In the genomic region with DNA sequence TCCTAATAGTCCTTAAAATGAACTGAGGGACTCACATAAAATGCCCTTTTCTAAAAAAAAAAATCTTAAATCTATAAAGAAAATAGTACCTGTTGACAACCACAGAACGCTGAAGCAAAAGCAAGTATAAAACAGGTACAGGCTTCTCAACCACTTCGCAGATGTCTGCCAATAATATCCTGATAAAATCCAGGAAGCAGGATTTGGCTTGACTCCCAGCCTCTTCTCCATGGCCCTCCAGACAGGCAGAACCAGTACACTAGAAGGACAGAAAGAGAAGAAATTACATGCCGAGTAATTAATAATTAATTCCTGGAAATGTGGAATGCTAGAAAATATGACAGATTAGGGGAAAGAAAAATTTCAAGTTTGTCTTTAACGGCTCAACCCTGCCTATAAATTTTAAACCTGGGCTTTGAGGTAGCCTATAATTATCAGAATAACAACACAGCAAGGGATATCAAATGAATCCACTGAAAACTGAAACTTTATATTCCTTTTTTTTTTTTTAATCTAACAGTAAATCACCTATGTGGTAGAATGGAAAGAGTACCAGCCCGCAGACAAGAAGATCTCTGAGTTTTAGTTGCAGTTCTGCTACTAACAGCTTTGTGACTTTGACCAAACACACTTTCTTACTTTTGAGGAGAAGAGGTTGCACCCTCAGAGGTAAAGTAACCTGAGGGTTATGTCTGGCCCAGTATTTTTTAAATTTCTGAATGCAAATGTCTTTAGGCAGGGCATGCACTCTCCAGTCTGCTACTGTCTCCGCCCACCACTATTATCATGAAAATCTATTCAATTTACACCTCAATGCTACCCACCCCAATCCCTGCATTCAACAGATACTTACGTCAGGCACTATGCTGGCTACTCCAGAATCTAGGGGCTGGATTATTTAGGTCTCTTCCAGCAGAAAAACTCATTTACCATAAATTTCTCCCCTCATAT, we compare ENCODE assay signal across 13 cellular contexts. TPM values are rescaled to one million over a fixed set of nuclear protein-coding genes. Genes with fewer than 3 reads are reported as not detected.
A peak's percentile ranks its signal among the peaks of the same experiment; 100 is the strongest.
DNase-seq lines count a peak whose midpoint lies in the region; ATAC-seq, FAIRE-seq and TF ChIP-seq lines count a peak whose summit lies in the region.
"Had no signal": no experiment of that assay in that cellular context is flagged by ENCODE, and none has a peak within 500 bp of the region (broad histone marks: within the 10 kb centered on the region; RNA-seq: fewer than 3 reads in every experiment).

No MANE protein-coding gene starts in this region.

- no peak for TF ChIP-seq EP300 in A549 (IDR thresholded peaks at IDR 0.05)

- H3K9ac ChIP-seq in keratinocyte (ENCODE audit: control insufficient read depth, extremely low read depth, insufficient read depth, low read length): peak overlapping the region; percentile 42

- ATAC-seq in A549: no peak
- no peak for ATAC-seq in naive thymus-derived CD4-positive, alpha-beta T cell

- DNase-seq in A549 (ENCODE audit: low read depth in 1 of 2, low spot score in 1 of 2) (no peak), HAP-1 (ENCODE audit: low spot score in 2 of 2) (peak; percentile 75 to 98), keratinocyte (ENCODE audit: low read depth, low spot score) (no peak), WERI-Rb-1 (no peak)
- no peak for DNase-seq in activated T-helper 1 cell treated with anti-CD3 and anti-CD28 coated beads, Interleukin-12 subunit alpha, Interleukin-12 subunit beta, Interleukin-2, Interleukin-4 antibody, amounts not matched to agents 30 ng/mL and 10 ng/mL and 1 ng/mL, durations not matched to agents 14 hours and 24 hours and 36 hours (ENCODE audit: low spot score)
- DNase-seq in effector CD8-positive, alpha-beta T cell (lab: John Stamatoyannopoulos, UW): no peak
- DNase-seq in stimulated activated naive CD4-positive, alpha-beta T cell (lab: John Stamatoyannopoulos, UW): no peak
- DNase-seq in naive thymus-derived CD4-positive, alpha-beta T cell: no peak
- DNase-seq: activated CD4-positive, alpha-beta T cell treated with anti-CD3 and anti-CD28 coated beads for 1 hour; ovary had no signal

- no peaks in the 10 kb centered on the region for H3K9me3 Mint-ChIP-seq in activated T-helper 1 cell treated with anti-CD3 and anti-CD28 coated beads, Interleukin-12 subunit alpha, Interleukin-12 subunit beta, Interleukin-2, Interleukin-4 antibody, amounts not matched to agents 30 ng/mL and 10 ng/mL and 1 ng/mL, durations not matched to agents 14 hours and 24 hours and 36 hours
- no peaks in the 10 kb centered on the region for H3K9me3 Mint-ChIP-seq in naive thymus-derived CD4-positive, alpha-beta T cell

- H3K27ac ChIP-seq in A549 (no peak overlapping the region), keratinocyte (ENCODE audit: control insufficient read depth, insufficient read depth, low read length) (peak overlapping the region; percentile 85), WERI-Rb-1 (no peak overlapping the region)
- H3K27ac ChIP-seq in naive thymus-derived CD4-positive, alpha-beta T cell (ENCODE audit: low read depth, low read length): no peak overlapping the region
- H3K27ac ChIP-seq: BLaER1 treated with 17β-estradiol and CSF1 and Interleukin-3, amounts not matched to agents 10 nM and 100 nM; ovary had no signal

- H3K36me3 ChIP-seq in HAP-1 (replicated peaks) (peaks cover 28% of the 10 kb centered on the region), keratinocyte (ENCODE audit: control insufficient read depth in 2 of 2, extremely low read depth in 1 of 2, insufficient read depth in 2 of 2, low read length in 2 of 2) (peaks cover 13% of the 10 kb centered on the region in 2 experiments), WERI-Rb-1 (peaks cover 41% of the 10 kb centered on the region)
- peaks cover 0 to 34% (median 0%) of the 10 kb centered on the region in 3 experiments for H3K36me3 ChIP-seq in naive thymus-derived CD4-positive, alpha-beta T cell (ENCODE audit: control insufficient read depth in 2 of 3, insufficient read depth in 3 of 3, low read length in 3 of 3)
- H3K36me3 ChIP-seq: ovary had no signal

- H3K4me1 Mint-ChIP-seq in activated T-helper 1 cell treated with anti-CD3 and anti-CD28 coated beads, Interleukin-12 subunit alpha, Interleukin-12 subunit beta, Interleukin-2, Interleukin-4 antibody, amounts not matched to agents 30 ng/mL and 10 ng/mL and 1 ng/mL, durations not matched to agents 14 hours and 24 hours and 36 hours (ENCODE audit: low read depth): peaks cover 55% of the 10 kb centered on the region
- H3K4me1 Mint-ChIP-seq in naive thymus-derived CD4-positive, alpha-beta T cell: peaks cover 32 to 70% (median 54%) of the 10 kb centered on the region in 7 donors

- CTCF ChIA-PET in A549 (lab: Yijun Ruan, JAX): interaction anchor here (2.4 kb wide), 1 partner anchor 11 kb away, joined by 16 read pairs; no protein-coding TSS in a partner anchor
- CTCF ChIA-PET in naive thymus-derived CD4-positive, alpha-beta T cell (lab: Charles Lee): no interaction called here

- no peak overlapping the region for H3K4me3 ChIP-seq in A549
- H3K4me3 ChIP-seq in HAP-1: peak overlapping the region; percentile 98
- peak overlapping the region in 1 of 3 experiments; percentile 36 for H3K4me3 ChIP-seq in keratinocyte (ENCODE audit: control insufficient read depth in 2 of 3, extremely low read depth in 1 of 3, insufficient read depth in 2 of 3, low read depth in 1 of 3, low read length in 3 of 3)
- no peak overlapping the region for H3K4me3 ChIP-seq in WERI-Rb-1 (ENCODE audit: low read depth, low read length)
- no peak overlapping the region for H3K4me3 ChIP-seq in naive thymus-derived CD4-positive, alpha-beta T cell (ENCODE audit: low read length)
- H3K4me3 ChIP-seq: BLaER1 treated with 17β-estradiol and CSF1 and Interleukin-3, amounts not matched to agents 10 nM and 100 nM; ovary had no signal

- H3K27me3 ChIP-seq in HAP-1 (ENCODE audit: low read depth) (no peaks in the 10 kb centered on the region), keratinocyte (ENCODE audit: control insufficient read depth, extremely low read depth, insufficient read depth, low read length) (no peaks in the 10 kb centered on the region), WERI-Rb-1 (ENCODE audit: insufficient read depth, low read depth, severe bottlenecking) (no peaks in the 10 kb centered on the region)
- no peaks in the 10 kb centered on the region for H3K27me3 ChIP-seq in naive thymus-derived CD4-positive, alpha-beta T cell (ENCODE audit: control insufficient read depth in 2 of 2, insufficient read depth in 2 of 2, low read length in 2 of 2)
- H3K27me3 ChIP-seq: BLaER1 treated with 17β-estradiol and CSF1 and Interleukin-3, amounts not matched to agents 10 nM and 100 nM; ovary had no signal

- no peak for TF ChIP-seq RAD21 in A549 (conservative IDR thresholded peaks at IDR 0.05 in 1 of 2, IDR thresholded peaks at IDR 0.05 in 1 of 2)

- H3K4me1 ChIP-seq in A549: peaks cover 32% of the 10 kb centered on the region; the same call in 2 of the 3 replicates
- peaks cover 31% of the 10 kb centered on the region for H3K4me1 ChIP-seq in HAP-1
- H3K4me1 ChIP-seq in keratinocyte (ENCODE audit: control insufficient read depth, extremely low read depth, insufficient read depth, low read length): peaks cover 41% of the 10 kb centered on the region
- H3K4me1 ChIP-seq in naive thymus-derived CD4-positive, alpha-beta T cell (ENCODE audit: control insufficient read depth in 2 of 2, insufficient read depth in 2 of 2, low read length in 2 of 2): peaks cover 16 to 19% of the 10 kb centered on the region in 2 donors

- H3K79me2 ChIP-seq in keratinocyte (ENCODE audit: control insufficient read depth, insufficient read depth, low read length): peaks cover 6% of the 10 kb centered on the region

- TF ChIP-seq CTCF in A549 (IDR thresholded peaks at IDR 0.05) (no peak), keratinocyte (optimal IDR thresholded peaks at IDR 0.05 in 1 of 3, IDR thresholded peaks at IDR 0.05 in 1 of 3, conservative IDR thresholded peaks at IDR 0.05 in 1 of 3; ENCODE audit: extremely low read depth in 1 of 3, insufficient read depth in 2 of 3, low read length in 3 of 3) (no peak), WERI-Rb-1 (IDR thresholded peaks at IDR 0.05; ENCODE audit: low read depth, low read length) (no peak)

- dilution Hi-C loops in keratinocyte (cut with MboI; ENCODE audit: extremely low pct_ligation_motif_present, low sequenced_read_pairs): no loop called here

- H4K20me1 ChIP-seq in keratinocyte (ENCODE audit: control insufficient read depth, extremely low read depth, insufficient read depth, low read length): peaks cover 2% of the 10 kb centered on the region

- POLR2A ChIA-PET in A549 (lab: Yijun Ruan, JAX): no interaction called here
- POLR2A ChIA-PET in naive thymus-derived CD4-positive, alpha-beta T cell (lab: Charles Lee): no interaction called here

- 85% methylated on average over 7 of the region's 7 CpGs for WGBS in A549 (ENCODE audit: missing lambda C conversion rate)

- intact Hi-C loops in activated T-helper 1 cell treated with anti-CD3 and anti-CD28 coated beads, Interleukin-12 subunit alpha, Interleukin-12 subunit beta, Interleukin-2, Interleukin-4 antibody, amounts not matched to agents 30 ng/mL and 10 ng/mL and 1 ng/mL, durations not matched to agents 14 hours and 24 hours and 36 hours (cut with micrococcal nuclease): loop anchor here (5.0 to 10.0 kb wide), 3 partner anchors 88 to 700 kb away; a partner anchor contains a TSS
- intact Hi-C loops in naive thymus-derived CD4-positive, alpha-beta T cell (cut with micrococcal nuclease): loop anchor here in 1 of 2 donors (5.0 kb wide), 1 partner anchor 533 kb away; a partner anchor contains a TSS

- H3K27ac Mint-ChIP-seq in activated T-helper 1 cell treated with anti-CD3 and anti-CD28 coated beads, Interleukin-12 subunit alpha, Interleukin-12 subunit beta, Interleukin-2, Interleukin-4 antibody, amounts not matched to agents 30 ng/mL and 10 ng/mL and 1 ng/mL, durations not matched to agents 14 hours and 24 hours and 36 hours: no peak overlapping the region
- peak overlapping the region in 4 of 9 donors; percentile 5 to 62 (median 36) for H3K27ac Mint-ChIP-seq in naive thymus-derived CD4-positive, alpha-beta T cell

- no peak overlapping the region for H2AFZ ChIP-seq in keratinocyte (ENCODE audit: control insufficient read depth, low read length)

- in situ Hi-C loops in HAP-1 (cut with MboI; ENCODE audit: low sequenced_read_pairs): no loop called here

- H3K4me2 ChIP-seq in A549 (peak overlapping the region; percentile 89; the same call in 1 of the 3 replicates), keratinocyte (ENCODE audit: control insufficient read depth, extremely low read depth, insufficient read depth, low read depth, low read length) (peak overlapping the region; percentile 96)

- FAIRE-seq in A549 (lab: Jason Lieb, UNC) (no peak), keratinocyte (lab: Jason Lieb, UNC) (peak; percentile 63)

- no peaks in the 10 kb centered on the region for H3K27me3 Mint-ChIP-seq in activated T-helper 1 cell treated with anti-CD3 and anti-CD28 coated beads, Interleukin-12 subunit alpha, Interleukin-12 subunit beta, Interleukin-2, Interleukin-4 antibody, amounts not matched to agents 30 ng/mL and 10 ng/mL and 1 ng/mL, durations not matched to agents 14 hours and 24 hours and 36 hours (ENCODE audit: insufficient read depth)
- no peaks in the 10 kb centered on the region for H3K27me3 Mint-ChIP-seq in naive thymus-derived CD4-positive, alpha-beta T cell

- H3K36me3 Mint-ChIP-seq in activated T-helper 1 cell treated with anti-CD3 and anti-CD28 coated beads, Interleukin-12 subunit alpha, Interleukin-12 subunit beta, Interleukin-2, Interleukin-4 antibody, amounts not matched to agents 30 ng/mL and 10 ng/mL and 1 ng/mL, durations not matched to agents 14 hours and 24 hours and 36 hours (ENCODE audit: low read depth): peaks cover 31% of the 10 kb centered on the region
- peaks cover 0 to 19% (median 18%) of the 10 kb centered on the region in 5 donors for H3K36me3 Mint-ChIP-seq in naive thymus-derived CD4-positive, alpha-beta T cell

- H3K9me3 ChIP-seq in A549: no peaks in the 10 kb centered on the region
- no peaks in the 10 kb centered on the region for H3K9me3 ChIP-seq in HAP-1
- H3K9me3 ChIP-seq in keratinocyte (ENCODE audit: control insufficient read depth, low read depth, low read length): no peaks in the 10 kb centered on the region
- H3K9me3 ChIP-seq in WERI-Rb-1 (ENCODE audit: severe bottlenecking): no peaks in the 10 kb centered on the region
- H3K9me3 ChIP-seq in naive thymus-derived CD4-positive, alpha-beta T cell (ENCODE audit: control insufficient read depth in 2 of 3, low read length in 3 of 3): no peaks in the 10 kb centered on the region
- H3K9me3 ChIP-seq: BLaER1 treated with 17β-estradiol and CSF1 and Interleukin-3, amounts not matched to agents 10 nM and 100 nM; ovary had no signal

- no peak for TF ChIP-seq POLR2A in A549 (IDR thresholded peaks at IDR 0.05; ENCODE audit: low read length)

- peak overlapping the region; percentile 98 for H3K4me3 Mint-ChIP-seq in activated T-helper 1 cell treated with anti-CD3 and anti-CD28 coated beads, Interleukin-12 subunit alpha, Interleukin-12 subunit beta, Interleukin-2, Interleukin-4 antibody, amounts not matched to agents 30 ng/mL and 10 ng/mL and 1 ng/mL, durations not matched to agents 14 hours and 24 hours and 36 hours
- H3K4me3 Mint-ChIP-seq in naive thymus-derived CD4-positive, alpha-beta T cell: peak overlapping the region in 5 of 10 donors; percentile 90 to 99 (median 95)

- H3K9me1 ChIP-seq in keratinocyte (ENCODE audit: control insufficient read depth, extremely low read depth, insufficient read depth, low read length): peaks cover 2% of the 10 kb centered on the region

RNA-seq across cellular contexts. Expression of a gene that starts 2.7 kb away (rescaled TPM):
- polyA plus RNA-seq in A549 (2011; rRNA removed): 36.9 and 41.9 TPM in 2 replicates
- 12.8 and 14.9 TPM in 2 replicates for polyA plus RNA-seq in A549 (2012; cell fraction: cytosol; rRNA removed)
- polyA plus RNA-seq in A549 (2012; cell fraction: nucleus; rRNA removed): 27.6 and 30.6 TPM in 2 replicates
- polyA plus RNA-seq in A549 (2017; fragmentation: RNase III; extraction: RNeasy Plus Mini Kit Qiagen cat#74134 plus additional on column Dnase treatment): 18.2 to 19.3 TPM (median 18.8 TPM) in 3 replicates
- polyA minus RNA-seq in A549 (2011; rRNA and poly(A)+ RNA removed): 37.6 and 38.6 TPM in 2 replicates
- total RNA-seq in activated T-helper 1 cell treated with anti-CD3 and anti-CD28 coated beads, Interleukin-12 subunit alpha, Interleukin-12 subunit beta, Interleukin-2, Interleukin-4 antibody, amounts not matched to agents 30 ng/mL and 10 ng/mL and 1 ng/mL, durations not matched to agents 14 hours and 24 hours and 36 hours: 42.5 and 43.6 TPM in 2 replicates
- polyA plus RNA-seq in keratinocyte: 23.8 to 29.6 TPM (median 25.8 TPM) in 3 replicates
- 12.4 TPM for polyA plus RNA-seq in keratinocyte (2011; ENCODE audit: low read depth)
- polyA plus RNA-seq in keratinocyte (2011; cell fraction: cytosol; rRNA removed): 16.9 and 18.8 TPM in 2 replicates
- polyA plus RNA-seq in keratinocyte (2011; cell fraction: nucleus; rRNA removed): 66.8 and 71.1 TPM in 2 replicates
- 16.1 and 18.6 TPM in 2 replicates for polyA plus RNA-seq in keratinocyte (2012; ENCODE audit: low replicate concordance)
- polyA minus RNA-seq in keratinocyte: 23.4 to 45.5 TPM (median 43.1 TPM) in 3 replicates
- 17.5 TPM for polyA minus RNA-seq in keratinocyte (2011; cell fraction: cytosol; rRNA and poly(A)+ RNA removed)
- 46.7 and 72.4 TPM in 2 replicates for polyA minus RNA-seq in keratinocyte (2011; cell fraction: nucleus; rRNA and poly(A)+ RNA removed)
- 10 to 100 TPM; 62.0 to 79.7 (median 65.6) TPM for total RNA-seq in naive thymus-derived CD4-positive, alpha-beta T cell
- polyA plus RNA-seq in naive thymus-derived CD4-positive, alpha-beta T cell: 10 to 100 TPM; 22.2 to 36.6 TPM

RNA-seq across cellular contexts. Expression of a gene that starts 3.1 kb away (rescaled TPM):
- polyA plus RNA-seq in A549 (2011; rRNA removed) (7.0 and 8.0 TPM in 2 replicates), A549 (2017; fragmentation: RNase III; extraction: RNeasy Plus Mini Kit Qiagen cat#74134 plus additional on column Dnase treatment) (15.7 to 17.0 TPM (median 16.8 TPM) in 3 replicates), keratinocyte (10.5 to 16.6 TPM (median 15.9 TPM) in 3 replicates)
- polyA plus RNA-seq in A549 (2012; cell fraction: cytosol; rRNA removed): 15.3 and 20.7 TPM in 2 replicates
- polyA plus RNA-seq in A549 (2012; cell fraction: nucleus; rRNA removed): 28.8 and 33.9 TPM in 2 replicates
- polyA minus RNA-seq in A549 (2011; rRNA and poly(A)+ RNA removed): 6.0 and 11.2 TPM in 2 replicates
- 43.8 and 45.1 TPM in 2 replicates for total RNA-seq in activated T-helper 1 cell treated with anti-CD3 and anti-CD28 coated beads, Interleukin-12 subunit alpha, Interleukin-12 subunit beta, Interleukin-2, Interleukin-4 antibody, amounts not matched to agents 30 ng/mL and 10 ng/mL and 1 ng/mL, durations not matched to agents 14 hours and 24 hours and 36 hours
- 4.2 TPM for polyA plus RNA-seq in keratinocyte (2011; ENCODE audit: low read depth)
- polyA plus RNA-seq in keratinocyte (2011; cell fraction: cytosol; rRNA removed): 10.6 and 19.1 TPM in 2 replicates
- polyA plus RNA-seq in keratinocyte (2011; cell fraction: nucleus; rRNA removed): 25.0 and 33.5 TPM in 2 replicates
- polyA plus RNA-seq in keratinocyte (2012; ENCODE audit: low replicate concordance): 9.3 and 20.4 TPM in 2 replicates
- 12.4 to 26.9 TPM (median 15.3 TPM) in 3 replicates for polyA minus RNA-seq in keratinocyte
- polyA minus RNA-seq in keratinocyte (2011; cell fraction: cytosol; rRNA and poly(A)+ RNA removed): 28.2 TPM
- 28.8 and 30.6 TPM in 2 replicates for polyA minus RNA-seq in keratinocyte (2011; cell fraction: nucleus; rRNA and poly(A)+ RNA removed)
- 10 to 100 TPM; 19.4 to 38.6 (median 26.4) TPM for total RNA-seq in naive thymus-derived CD4-positive, alpha-beta T cell
- polyA plus RNA-seq in naive thymus-derived CD4-positive, alpha-beta T cell: 10 to 100 TPM; 17.1 to 23.9 TPM

RNA-seq across cellular contexts. Expression of a gene that starts 18.6 kb away (rescaled TPM):
- polyA plus RNA-seq in A549 (2011; rRNA removed): 0.16 and 0.20 TPM in 2 replicates
- 0.25 TPM in 2 replicates for polyA plus RNA-seq in A549 (2012; cell fraction: cytosol; rRNA removed)
- 1.1 and 1.7 TPM in 2 replicates for polyA plus RNA-seq in A549 (2012; cell fraction: nucleus; rRNA removed)
- polyA plus RNA-seq in A549 (2017; fragmentation: RNase III; extraction: RNeasy Plus Mini Kit Qiagen cat#74134 plus additional on column Dnase treatment): 0.22 to 0.46 TPM (median 0.31 TPM) in 3 replicates
- polyA minus RNA-seq in A549 (2011; rRNA and poly(A)+ RNA removed): 0.24 TPM in 1 of 2 replicates, not detected in the other
- total RNA-seq in activated T-helper 1 cell treated with anti-CD3 and anti-CD28 coated beads, Interleukin-12 subunit alpha, Interleukin-12 subunit beta, Interleukin-2, Interleukin-4 antibody, amounts not matched to agents 30 ng/mL and 10 ng/mL and 1 ng/mL, durations not matched to agents 14 hours and 24 hours and 36 hours: 0.47 TPM in 2 replicates
- 0.26 to 0.67 TPM (median 0.51 TPM) in 3 replicates for polyA plus RNA-seq in keratinocyte
- 0.19 TPM for polyA plus RNA-seq in keratinocyte (2011; ENCODE audit: low read depth)
- 0.49 and 0.56 TPM in 2 replicates for polyA plus RNA-seq in keratinocyte (2011; cell fraction: cytosol; rRNA removed)
- 2.1 and 2.7 TPM in 2 replicates for polyA plus RNA-seq in keratinocyte (2011; cell fraction: nucleus; rRNA removed)
- polyA plus RNA-seq in keratinocyte (2012; ENCODE audit: low replicate concordance): 0.74 and 1.2 TPM in 2 replicates
- 0.30 TPM in 1 of 3 replicates, not detected in the others for polyA minus RNA-seq in keratinocyte
- 1.2 TPM for polyA minus RNA-seq in keratinocyte (2011; cell fraction: cytosol; rRNA and poly(A)+ RNA removed)
- polyA minus RNA-seq in keratinocyte (2011; cell fraction: nucleus; rRNA and poly(A)+ RNA removed): 0.21 and 0.78 TPM in 2 replicates
- 1 to 10 TPM in 4 of 5 experiments, under 1 TPM in 1; 0.77 to 4.2 (median 2.8) TPM for total RNA-seq in naive thymus-derived CD4-positive, alpha-beta T cell
- under 1 TPM; 0.13 to 0.51 TPM for polyA plus RNA-seq in naive thymus-derived CD4-positive, alpha-beta T cell
- total RNA-seq: glomerular endothelial cell, HT1080 had no signal

Comparison
In these comparisons a context has a peak if more than half of its experiments do, and no peak if none do; other contexts are left out.
1. DNase-seq: peak in HAP-1 (2 of 2); none in A549 (0 of 2), activated T-helper 1 cell treated with anti-CD3 and anti-CD28 coated beads, Interleukin-12 subunit alpha, Interleukin-12 subunit beta, Interleukin-2, Interleukin-4 antibody, amounts not matched to agents 30 ng/mL and 10 ng/mL and 1 ng/mL, durations not matched to agents 14 hours and 24 hours and 36 hours (single experiment), keratinocyte (single experiment), effector CD8-positive, alpha-beta T cell (single experiment), WERI-Rb-1 (single experiment), stimulated activated naive CD4-positive, alpha-beta T cell (0 of 6) and naive thymus-derived CD4-positive, alpha-beta T cell (0 of 9).